Comparison of ENCODE assay signal across 16 cellular contexts in genomic region chr13:39536274-39536673, GRCh38.
DNase-seq lines count a peak whose midpoint lies in the region; ATAC-seq and TF ChIP-seq lines count a peak whose summit lies in the region.
"Had no signal": no experiment of that assay in that cellular context is flagged by ENCODE, and none has a peak within 500 bp of the region (broad histone marks: within the 10 kb centered on the region; RNA-seq: fewer than 3 reads in every experiment).

No MANE protein-coding gene starts in this region.

- H3K4me3 ChIP-seq in heart left ventricle (no peak overlapping the region), right cardiac atrium (ENCODE audit: low read length) (no peak overlapping the region)
- H3K4me3 ChIP-seq in effector memory CD4-positive, alpha-beta T cell (ENCODE audit: insufficient read depth, low read depth, low read length, poor library complexity, severe bottlenecking), result no peak overlapping the region
- H3K4me3 ChIP-seq: SJSA1 had no signal

- H3K27me3 Mint-ChIP-seq in WTC11 (ENCODE audit: low read depth) (no peaks in the 10 kb centered on the region), type B pancreatic cell (no peaks in the 10 kb centered on the region)
- H3K27me3 Mint-ChIP-seq: IgD-negative memory B cell had no signal

- H3K36me3 Mint-ChIP-seq in WTC11 (no peaks in the 10 kb centered on the region), type B pancreatic cell (no peaks in the 10 kb centered on the region)
- H3K36me3 Mint-ChIP-seq: CD4-positive, CD25-positive, alpha-beta regulatory T cell had no signal

- no peak overlapping the region for H3K27ac ChIP-seq in heart left ventricle
- H3K27ac ChIP-seq in right cardiac atrium (ENCODE audit: low read length), result no peak overlapping the region
- no peak overlapping the region for H3K27ac ChIP-seq in effector memory CD4-positive, alpha-beta T cell (ENCODE audit: insufficient read depth, low read length, poor library complexity, severe bottlenecking)
- H3K27ac ChIP-seq: SJSA1 had no signal

- ATAC-seq in heart left ventricle (peak in 3 of 4 donors; percentile 35 to 59 (median 58)), WTC11 (peak; percentile 48; the same call in 1 of the 2 replicates), right cardiac atrium (peak; percentile 29 to 50)

- H3K9me3 Mint-ChIP-seq in WTC11 (no peaks in the 10 kb centered on the region), type B pancreatic cell (peaks cover 7% of the 10 kb centered on the region)
- H3K9me3 Mint-ChIP-seq: IgD-negative memory B cell had no signal

- H3K4me3 Mint-ChIP-seq in WTC11 (no peak overlapping the region), type B pancreatic cell (peak overlapping the region; percentile 47)
- H3K4me3 Mint-ChIP-seq: CD4-positive, CD25-positive, alpha-beta regulatory T cell had no signal

- TF ChIP-seq CTCF in heart left ventricle (IDR thresholded peaks at IDR 0.05) (no peak), WTC11 (IDR thresholded peaks at IDR 0.05) (no peak), type B pancreatic cell (conservative IDR thresholded peaks at IDR 0.05) (no peak)

- DNase-seq in heart left ventricle (peak in 1 of 5 donors; percentile 24), cardiac septum (ENCODE audit: low spot score) (no peak), WTC11 (ENCODE audit: low spot score) (no peak), right cardiac atrium (no peak), type B pancreatic cell (ENCODE audit: extremely low spot score, unreplicated experiment) (no peak), HuH-7.5 (ENCODE audit: low spot score) (no peak), NCI-H1436 (lab: John Stamatoyannopoulos, UW) (no peak)
- DNase-seq in effector memory CD4-positive, alpha-beta T cell, result no peak
- DNase-seq: ACHN; CD4-positive, CD25-positive, alpha-beta regulatory T cell; H7; MV-4-11; NCI-H82; SW 1271 had no signal

- 73 to 84% (median 83%) methylated on average over 6 of the region's 6 CpGs for WGBS in heart left ventricle, 4 donors
- WGBS in right cardiac atrium, result 72% methylated on average over 6 of the region's 6 CpGs

- peaks cover 5% of the 10 kb centered on the region; the same call in 1 of the 2 replicates for H3K4me1 Mint-ChIP-seq in WTC11
- peaks cover 45% of the 10 kb centered on the region for H3K4me1 Mint-ChIP-seq in type B pancreatic cell (ENCODE audit: unreplicated experiment)
- H3K4me1 Mint-ChIP-seq: CD4-positive, CD25-positive, alpha-beta regulatory T cell; IgD-negative memory B cell had no signal

- H3K9me3 ChIP-seq in heart left ventricle (no peaks in the 10 kb centered on the region), right cardiac atrium (ENCODE audit: control insufficient read depth, low read length) (no peaks in the 10 kb centered on the region)
- H3K9me3 ChIP-seq in effector memory CD4-positive, alpha-beta T cell (ENCODE audit: control insufficient read depth, low read length), result no peaks in the 10 kb centered on the region
- H3K9me3 ChIP-seq: SJSA1 had no signal

- no peaks in the 10 kb centered on the region for H3K36me3 ChIP-seq in heart left ventricle
- no peaks in the 10 kb centered on the region for H3K36me3 ChIP-seq in effector memory CD4-positive, alpha-beta T cell (ENCODE audit: control insufficient read depth, insufficient read depth, low read length)
- H3K36me3 ChIP-seq: SJSA1 had no signal

- CTCF ChIA-PET in WTC11 (lab: Charles Lee), result no interaction called here

- H3K27ac Mint-ChIP-seq in WTC11 (no peak overlapping the region), type B pancreatic cell (peak overlapping the region; percentile 80)
- H3K27ac Mint-ChIP-seq: IgD-negative memory B cell had no signal

- TF ChIP-seq POLR2A in heart left ventricle (IDR thresholded peaks at IDR 0.05), result no peak

- H3K4me1 ChIP-seq in heart left ventricle, result peaks cover 3 to 74% (median 50%) of the 10 kb centered on the region in 12 donors
- peaks cover 7% of the 10 kb centered on the region for H3K4me1 ChIP-seq in right cardiac atrium (ENCODE audit: control insufficient read depth, insufficient read depth, low read length)
- H3K4me1 ChIP-seq in effector memory CD4-positive, alpha-beta T cell (ENCODE audit: control insufficient read depth, insufficient read depth, low read length, poor library complexity, severe bottlenecking), result no peaks in the 10 kb centered on the region

- intact Hi-C loops in heart left ventricle (cut with DNase I), result no loop called here
- intact Hi-C loops in cardiac septum (cut with DNase I), result loop anchor here (5.0 kb wide), 1 partner anchor 46 kb away; no protein-coding TSS in a partner anchor
- intact Hi-C loops in right cardiac atrium (cut with DNase I), result no loop called here

- H3K27me3 ChIP-seq in heart left ventricle (no peaks in the 10 kb centered on the region), right cardiac atrium (ENCODE audit: control insufficient read depth, insufficient read depth) (no peaks in the 10 kb centered on the region)
- H3K27me3 ChIP-seq in effector memory CD4-positive, alpha-beta T cell (replicated peaks; ENCODE audit: control insufficient read depth, insufficient read depth, low read length, poor library complexity, severe bottlenecking), result no peaks in the 10 kb centered on the region
- H3K27me3 ChIP-seq: SJSA1 had no signal

- POLR2A ChIA-PET in WTC11 (lab: Charles Lee), result no interaction called here

TF ChIP-seq in WTC11, 78 proteins besides CTCF, POLR2A, EP300 and RAD21 (continues in another document):
- TF ChIP-seq GRHL2 (CRISPR knock-in tag; IDR thresholded peaks at IDR 0.05; ENCODE audit: insufficient replicate concordance, severe bottlenecking) (no peak), ZSCAN18 (CRISPR knock-in tag; IDR thresholded peaks at IDR 0.05) (no peak), MXD4 (CRISPR knock-in tag; IDR thresholded peaks at IDR 0.05; ENCODE audit: borderline replicate concordance) (no peak), AFF4 (CRISPR knock-in tag; IDR thresholded peaks at IDR 0.05; ENCODE audit: borderline replicate concordance) (no peak), RELA (CRISPR knock-in tag; IDR thresholded peaks at IDR 0.05; ENCODE audit: borderline replicate concordance) (no peak)
